21 cellular contexts compared by ENCODE assay signal in the genomic region with DNA sequence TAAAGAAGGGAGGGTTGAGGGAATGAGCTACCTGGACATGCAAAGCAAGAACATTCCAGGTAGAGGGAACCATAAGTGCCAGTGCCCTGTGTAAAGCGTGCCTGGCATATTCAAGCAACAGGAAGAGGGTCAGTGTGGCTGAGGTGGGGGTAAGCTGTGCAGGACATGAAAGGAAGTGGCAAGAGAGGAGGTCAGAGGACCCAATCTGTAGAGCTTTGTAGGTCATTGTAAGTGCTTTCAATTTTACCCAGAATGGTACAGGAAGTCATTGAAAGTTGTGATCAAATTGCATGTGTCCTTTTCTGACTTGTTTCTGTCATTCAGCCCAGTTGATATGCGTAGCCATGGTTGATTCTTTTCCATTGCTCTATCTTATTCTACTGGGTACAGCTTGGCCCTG.
DNase-seq lines count a peak whose midpoint lies in the region; ATAC-seq, FAIRE-seq and TF ChIP-seq lines count a peak whose summit lies in the region.
"Had no signal": no experiment of that assay in that cellular context is flagged by ENCODE, and none has a peak within 500 bp of the region (broad histone marks: within the 10 kb centered on the region; RNA-seq: fewer than 3 reads in every experiment).

No MANE protein-coding gene starts in this region.

- TF ChIP-seq EP300 in GM12878 (IDR thresholded peaks at IDR 0.05; ENCODE audit: borderline replicate concordance in 1 of 2, control insufficient read depth in 1 of 2, low read depth in 2 of 2, low read length in 2 of 2), result no peak

- H4K20me1 ChIP-seq in GM12878 (ENCODE audit: control insufficient read depth, insufficient read depth), result no peaks in the 10 kb centered on the region

- peaks cover 11% of the 10 kb centered on the region for H3K4me1 Mint-ChIP-seq in activated naive CD8-positive, alpha-beta T cell treated with anti-CD3 and anti-CD28 coated beads, Interleukin-2, amount 10 ng/mL, durations not matched to agents 7 days and 5 days
- peaks cover 2% of the 10 kb centered on the region for H3K4me1 Mint-ChIP-seq in activated naive CD8-positive, alpha-beta T cell treated with anti-CD3 and anti-CD28 coated beads, Interleukin-2, amount 50 U/mL, for 24 hours
- peaks cover 21 to 22% of the 10 kb centered on the region in 2 donors for H3K4me1 Mint-ChIP-seq in natural killer cell treated with Interleukin-12 subunit alpha and Interleukin-12 subunit beta and Interleukin-15 and Interleukin-18, amount 100 ng/mL, for 72 hours (ENCODE audit: low read depth in 2 of 2)
- H3K4me1 Mint-ChIP-seq: CD14-positive monocyte had no signal

- no TSS peak for BruUV-seq in GM12878 (replicated peaks; lab: Mats Ljungman, UMichigan)

- POLR2A ChIA-PET in activated naive CD8-positive, alpha-beta T cell treated with anti-CD3 and anti-CD28 coated beads, Interleukin-2, amount 10 ng/mL, durations not matched to agents 7 days and 5 days (lab: Charles Lee), result no interaction called here
- POLR2A ChIA-PET in GM12878 (lab: Charles Lee), result no interaction called here

- no peak for TF ChIP-seq RAD21 in GM12878 (IDR thresholded peaks at IDR 0.05; ENCODE audit: insufficient read depth, low read depth, low read length)

- H3K36me3 Mint-ChIP-seq in activated naive CD8-positive, alpha-beta T cell treated with anti-CD3 and anti-CD28 coated beads, Interleukin-2, amount 10 ng/mL, durations not matched to agents 7 days and 5 days, result no peaks in the 10 kb centered on the region
- no peaks in the 10 kb centered on the region for H3K36me3 Mint-ChIP-seq in activated naive CD8-positive, alpha-beta T cell treated with anti-CD3 and anti-CD28 coated beads, Interleukin-2, amount 50 U/mL, for 24 hours (ENCODE audit: low read depth)
- H3K36me3 Mint-ChIP-seq in natural killer cell treated with Interleukin-12 subunit alpha and Interleukin-12 subunit beta and Interleukin-15 and Interleukin-18, amount 100 ng/mL, for 72 hours, result no peaks in the 10 kb centered on the region
- H3K36me3 Mint-ChIP-seq: CD14-positive monocyte had no signal

- in situ Hi-C loops in GM12878 (cut with MboI), result no loop called here

- intact Hi-C loops in GM12878 (cut with micrococcal nuclease; ENCODE audit: unreplicated experiment), result no loop called here

- TF ChIP-seq POLR2A in GM12878 (IDR thresholded peaks at IDR 0.05; ENCODE audit: low read depth, low read length), result no peak

- no peaks in the 10 kb centered on the region for H3K79me2 ChIP-seq in GM12878 (ENCODE audit: control insufficient read depth, insufficient read depth, low read length)

- SMC1A ChIA-PET in GM12878 (lab: Charles Lee; ENCODE audit: uncharacterized antibody, unreplicated experiment), result no interaction called here

- no peak overlapping the region for H3K27ac ChIP-seq in GM12878 (ENCODE audit: control insufficient read depth, insufficient read depth)
- H3K27ac ChIP-seq: 22Rv1 had no signal

- H3K36me3 ChIP-seq in GM12878 (ENCODE audit: control insufficient read depth in 2 of 2, insufficient read depth in 2 of 2, low read length in 1 of 2), result no peaks in the 10 kb centered on the region
- H3K36me3 ChIP-seq: BE2C had no signal

- RAD21 ChIA-PET in GM12878 (lab: Charles Lee; ENCODE audit: unreplicated experiment), result no interaction called here

- ATAC-seq in activated naive CD8-positive, alpha-beta T cell treated with anti-CD3 and anti-CD28 coated beads, Interleukin-2, amount 10 ng/mL, durations not matched to agents 7 days and 5 days (ENCODE audit: low read depth), result no peak
- no peak for ATAC-seq in activated naive CD8-positive, alpha-beta T cell treated with anti-CD3 and anti-CD28 coated beads, Interleukin-2, amount 50 U/mL, for 24 hours
- ATAC-seq in GM12878, result peak; percentile 23; the same call in 1 of the 3 replicates
- ATAC-seq in natural killer cell treated with Interleukin-12 subunit alpha and Interleukin-12 subunit beta and Interleukin-15 and Interleukin-18, amount 100 ng/mL, for 72 hours, result peak; percentile 46 to 63

- peaks cover 7% of the 10 kb centered on the region for H3K27me3 Mint-ChIP-seq in activated naive CD8-positive, alpha-beta T cell treated with anti-CD3 and anti-CD28 coated beads, Interleukin-2, amount 10 ng/mL, durations not matched to agents 7 days and 5 days
- H3K27me3 Mint-ChIP-seq in activated naive CD8-positive, alpha-beta T cell treated with anti-CD3 and anti-CD28 coated beads, Interleukin-2, amount 50 U/mL, for 24 hours, result peaks cover 7% of the 10 kb centered on the region
- H3K27me3 Mint-ChIP-seq in natural killer cell treated with Interleukin-12 subunit alpha and Interleukin-12 subunit beta and Interleukin-15 and Interleukin-18, amount 100 ng/mL, for 72 hours, result peaks cover 0 to 8% of the 10 kb centered on the region in 2 donors

- no peak for DNase-seq in activated naive CD8-positive, alpha-beta T cell treated with anti-CD3 and anti-CD28 coated beads, Interleukin-2, amount 10 ng/mL, durations not matched to agents 7 days and 5 days
- no peak for DNase-seq in activated naive CD8-positive, alpha-beta T cell treated with anti-CD3 and anti-CD28 coated beads, Interleukin-2, amount 50 U/mL, for 24 hours
- DNase-seq in GM12878 (ENCODE audit: low read depth, low spot score), result no peak
- no peak for DNase-seq in natural killer cell treated with Interleukin-12 subunit alpha and Interleukin-12 subunit beta and Interleukin-15 and Interleukin-18, amount 100 ng/mL, for 72 hours (ENCODE audit: low spot score)
- DNase-seq in NCI-H748 treated with DMSO at 0.1 percent for 48 hours (lab: John Stamatoyannopoulos, UW), result no peak
- DNase-seq in cortex of kidney (lab: John Stamatoyannopoulos, UW), result no peak
- no peak for DNase-seq in GM19238 (ENCODE audit: insufficient read length, low spot score)
- DNase-seq: ACHN, Calu3, DMS79 treated with DMSO at 0.1 percent for 48 hours, GF-D8, H7, KG1, NCI-H1048, NCI-H1417 treated with DMSO at 0.1 percent for 48 hours, NCI-H2227 treated with DMSO at 0.1 percent for 48 hours, OCI-M1, SK-N-SH had no signal

- H3K9ac ChIP-seq in GM12878 (ENCODE audit: control insufficient read depth, insufficient read depth, low read length), result no peak overlapping the region
- H3K9ac ChIP-seq: SK-N-SH had no signal

- no peaks in the 10 kb centered on the region for H3K4me1 ChIP-seq in GM12878 (ENCODE audit: control insufficient read depth, insufficient read depth, low read length)

- FAIRE-seq in GM12878 (lab: Jason Lieb, UNC), result no peak

- no peak overlapping the region; the same call in 1 of the 2 replicates for H2AFZ ChIP-seq in GM12878 (ENCODE audit: control insufficient read depth, low read depth, low read length)

- H3K27ac Mint-ChIP-seq in activated naive CD8-positive, alpha-beta T cell treated with anti-CD3 and anti-CD28 coated beads, Interleukin-2, amount 10 ng/mL, durations not matched to agents 7 days and 5 days, result peak overlapping the region; percentile 41
- H3K27ac Mint-ChIP-seq in activated naive CD8-positive, alpha-beta T cell treated with anti-CD3 and anti-CD28 coated beads, Interleukin-2, amount 50 U/mL, for 24 hours, result no peak overlapping the region
- peak overlapping the region in 1 of 2 donors; percentile 21 for H3K27ac Mint-ChIP-seq in natural killer cell treated with Interleukin-12 subunit alpha and Interleukin-12 subunit beta and Interleukin-15 and Interleukin-18, amount 100 ng/mL, for 72 hours

- CTCF ChIA-PET in GM12878 (lab: Yijun Ruan, JAX), result no interaction called here

- WGBS in GM12878 (ENCODE audit: insufficient coverage, insufficient replicate concordance, low lambda C conversion rate, missing lambda C conversion rate), result 52% methylated on average over 2 of the region's 2 CpGs

- no peak overlapping the region for H3K4me3 ChIP-seq in GM12878

- no peaks in the 10 kb centered on the region; the same call in 2 of the 3 replicates for H3K9me3 ChIP-seq in GM12878 (replicated peaks; ENCODE audit: control insufficient read depth, insufficient read depth, low read length)
- H3K9me3 ChIP-seq: BE2C, SK-N-SH had no signal

- H3K4me3 Mint-ChIP-seq in activated naive CD8-positive, alpha-beta T cell treated with anti-CD3 and anti-CD28 coated beads, Interleukin-2, amount 10 ng/mL, durations not matched to agents 7 days and 5 days, result no peak overlapping the region
- no peak overlapping the region for H3K4me3 Mint-ChIP-seq in activated naive CD8-positive, alpha-beta T cell treated with anti-CD3 and anti-CD28 coated beads, Interleukin-2, amount 50 U/mL, for 24 hours
- peak overlapping the region; percentile 26 for H3K4me3 Mint-ChIP-seq in natural killer cell treated with Interleukin-12 subunit alpha and Interleukin-12 subunit beta and Interleukin-15 and Interleukin-18, amount 100 ng/mL, for 72 hours
- H3K4me3 Mint-ChIP-seq: CD14-positive monocyte had no signal

- no peak for TF ChIP-seq CTCF in GM12878 (IDR thresholded peaks at IDR 0.05 in 2 of 3, conservative IDR thresholded peaks at IDR 0.05 in 1 of 3; ENCODE audit: control insufficient read depth in 2 of 3, extremely low read depth in 1 of 3, insufficient read depth in 1 of 3, low read depth in 3 of 3, low read length in 3 of 3)

- H3K4me2 ChIP-seq in GM12878 (ENCODE audit: control insufficient read depth, insufficient read depth), result no peak overlapping the region
- H3K4me2 ChIP-seq: SK-N-SH had no signal

- H3K9me3 Mint-ChIP-seq in activated naive CD8-positive, alpha-beta T cell treated with anti-CD3 and anti-CD28 coated beads, Interleukin-2, amount 10 ng/mL, durations not matched to agents 7 days and 5 days, result no peaks in the 10 kb centered on the region
- no peaks in the 10 kb centered on the region for H3K9me3 Mint-ChIP-seq in activated naive CD8-positive, alpha-beta T cell treated with anti-CD3 and anti-CD28 coated beads, Interleukin-2, amount 50 U/mL, for 24 hours
- H3K9me3 Mint-ChIP-seq in natural killer cell treated with Interleukin-12 subunit alpha and Interleukin-12 subunit beta and Interleukin-15 and Interleukin-18, amount 100 ng/mL, for 72 hours, result peaks cover 3% of the 10 kb centered on the region

- no peaks in the 10 kb centered on the region for H3K27me3 ChIP-seq in GM12878 (replicated peaks in 1 of 2; ENCODE audit: control insufficient read depth in 2 of 2, insufficient read depth in 2 of 2, low read length in 1 of 2)
- H3K27me3 ChIP-seq: BE2C had no signal

TF ChIP-seq in GM12878, 131 proteins besides CTCF, POLR2A, EP300 and RAD21 (continues in another document):
- TF ChIP-seq NR2F1 (conservative IDR thresholded peaks at IDR 0.05) (no peak), MEF2B (IDR thresholded peaks at IDR 0.05; ENCODE audit: partially characterized antibody, poor library complexity, severe bottlenecking) (no peak), BMI1 (IDR thresholded peaks at IDR 0.05; ENCODE audit: borderline replicate concordance) (no peak), BCL11A (IDR thresholded peaks at IDR 0.05; ENCODE audit: low read depth, low read length) (no peak)

Comparison
In these comparisons a context has a peak if more than half of its experiments do, and no peak if none do; other contexts are left out.
1. ATAC-seq: peak in GM12878 (single experiment) and natural killer cell treated with Interleukin-12 subunit alpha and Interleukin-12 subunit beta and Interleukin-15 and Interleukin-18, amount 100 ng/mL, for 72 hours (2 of 2); none in activated naive CD8-positive, alpha-beta T cell treated with anti-CD3 and anti-CD28 coated beads, Interleukin-2, amount 10 ng/mL, durations not matched to agents 7 days and 5 days (single experiment) and activated naive CD8-positive, alpha-beta T cell treated with anti-CD3 and anti-CD28 coated beads, Interleukin-2, amount 50 U/mL, for 24 hours (single experiment).